ENCODE assay signal across 10 cellular contexts in the genomic region with DNA sequence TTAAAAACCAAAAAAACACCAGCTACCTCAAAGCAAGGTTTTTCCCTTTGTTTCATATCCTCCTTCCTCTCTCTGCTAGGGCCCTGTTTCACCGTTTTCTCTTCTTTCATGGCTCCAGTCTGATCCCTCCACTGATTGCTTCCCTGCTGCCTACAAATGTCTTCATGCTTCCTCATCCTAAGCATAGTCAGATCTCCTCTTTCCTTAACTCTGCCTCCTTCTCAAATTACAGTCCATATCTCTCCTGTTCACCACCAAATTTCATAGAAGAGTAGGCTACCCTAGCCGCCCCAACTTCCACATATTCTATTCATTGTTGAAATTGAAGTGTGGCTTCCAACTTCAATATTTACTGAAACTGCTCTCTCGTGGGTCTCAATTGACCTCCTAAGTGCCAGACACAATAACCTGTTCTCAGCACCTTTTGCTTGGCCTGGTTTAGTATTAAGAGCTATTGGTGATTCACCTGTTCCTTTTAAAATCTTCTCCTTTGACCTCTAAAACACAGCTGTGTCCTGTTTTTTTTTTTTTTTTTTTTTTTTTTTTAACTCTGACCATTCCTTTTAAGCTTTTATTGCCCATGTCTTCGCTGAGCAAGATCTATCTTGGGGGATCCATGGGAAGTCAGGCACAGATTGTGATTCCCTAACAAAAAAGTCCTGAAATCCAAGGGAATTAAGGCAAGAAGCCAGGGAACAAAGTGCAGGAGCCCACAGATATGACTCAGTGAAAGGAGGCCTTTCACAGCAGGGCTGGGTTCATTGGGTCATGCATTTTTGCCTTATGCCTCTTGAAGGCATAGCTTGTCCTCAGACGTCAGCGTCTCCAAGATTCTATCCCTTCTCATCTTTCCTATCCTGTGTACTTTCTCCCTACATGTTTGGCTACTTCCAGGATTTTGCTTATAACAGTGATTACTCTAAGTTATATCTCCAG.
DNase-seq lines count a peak whose midpoint lies in the region; ATAC-seq and TF ChIP-seq lines count a peak whose summit lies in the region.
"Had no signal": no experiment of that assay in that cellular context is flagged by ENCODE, and none has a peak within 500 bp of the region (broad histone marks: within the 10 kb centered on the region; RNA-seq: fewer than 3 reads in every experiment).

No MANE protein-coding gene starts in this region.

- H3K9ac ChIP-seq in mammary epithelial cell (ENCODE audit: insufficient read depth, low read length): no peak overlapping the region

- H3K4me2 ChIP-seq in mammary epithelial cell (ENCODE audit: insufficient read depth, low read depth, low read length): no peak overlapping the region

- TF ChIP-seq CTCF in AG10803 (conservative IDR thresholded peaks at IDR 0.05; ENCODE audit: low read length): no peak
- no peak for TF ChIP-seq CTCF in mammary epithelial cell (conservative IDR thresholded peaks at IDR 0.05 in 1 of 2, IDR thresholded peaks at IDR 0.05 in 1 of 2; ENCODE audit: extremely low read depth in 1 of 2, insufficient read depth in 1 of 2, low read depth in 1 of 2, low read length in 2 of 2)

- H4K20me1 ChIP-seq in mammary epithelial cell (ENCODE audit: insufficient read depth, low read length): no peaks in the 10 kb centered on the region

- in situ Hi-C loops in mammary epithelial cell (cut with MboI; ENCODE audit: low sequenced_read_pairs in 2 of 2): no loop called here

- no peaks in the 10 kb centered on the region for H3K9me3 ChIP-seq in mammary epithelial cell (replicated peaks; ENCODE audit: insufficient read depth, low read length)

- no peak overlapping the region for H3K27ac ChIP-seq in mammary epithelial cell (ENCODE audit: insufficient read depth, low read depth, low read length)

- ATAC-seq in left colon (no peak), GM18505 (IDR thresholded peaks at IDR 0.05; ENCODE audit: unreplicated experiment) (no peak)
- ATAC-seq in stimulated activated naive CD8-positive, alpha-beta T cell treated with anti-CD3 and anti-CD28 coated beads, Interleukin-15, Interleukin-2, amounts not matched to agents 100 U/mL and 50 U/mL, for 24 hours: no peak

- no TSS peak for BruUV-seq in mammary epithelial cell (replicated peaks; lab: Mats Ljungman, UMichigan)

- intact Hi-C loops in mammary epithelial cell (cut with micrococcal nuclease): no loop called here
- intact Hi-C loops in left colon (cut with DNase I, micrococcal nuclease): no loop called here

- DNase-seq in AG10803 (ENCODE audit: low read depth): peak; percentile 43
- DNase-seq in LoVo (ENCODE audit: low spot score): peak; percentile 35
- peak; percentile 21 for DNase-seq in mammary epithelial cell
- peak; percentile 39 to 48 for DNase-seq in lung microvascular endothelial cell (ENCODE audit: low read depth in 2 of 2)
- no peak for DNase-seq in COR-L47 (lab: John Stamatoyannopoulos, UW)
- no peak for DNase-seq in left colon
- DNase-seq in stimulated activated naive CD8-positive, alpha-beta T cell treated with anti-CD3 and anti-CD28 coated beads, Interleukin-15, Interleukin-2, amounts not matched to agents 100 U/mL and 50 U/mL, for 24 hours: no peak
- DNase-seq: CD4-positive, CD25-positive, alpha-beta regulatory T cell; NCI-H1105 had no signal

- TF ChIP-seq POLR2A in GM18505 (IDR thresholded peaks at IDR 0.05; ENCODE audit: borderline replicate concordance, extremely low read depth, insufficient read depth, insufficient read length): no peak

- CTCF ChIA-PET in mammary epithelial cell (lab: Charles Lee; ENCODE audit: low non-redundant PET): no interaction called here

- no peaks in the 10 kb centered on the region for H3K79me2 ChIP-seq in mammary epithelial cell (ENCODE audit: insufficient read depth, low read length)

- WGBS in mammary epithelial cell (ENCODE audit: low coverage, missing lambda C conversion rate): 94% methylated on average over 5 of the region's 6 CpGs

- H3K4me3 ChIP-seq in AG10803 (ENCODE audit: low read length) (no peak overlapping the region), mammary epithelial cell (replicated peaks in 1 of 3; ENCODE audit: insufficient read depth in 1 of 3, low read depth in 2 of 3, low read length in 3 of 3) (no peak overlapping the region)

- H3K36me3 ChIP-seq in mammary epithelial cell (ENCODE audit: insufficient read depth, low read length): no peaks in the 10 kb centered on the region

- dilution Hi-C loops in mammary epithelial cell (cut with HindIII; ENCODE audit: low sequenced_read_pairs): no loop called here

- H3K27me3 ChIP-seq in mammary epithelial cell (ENCODE audit: insufficient read depth, low read length): no peaks in the 10 kb centered on the region

- H2AFZ ChIP-seq in mammary epithelial cell (ENCODE audit: low read depth, low read length): no peak overlapping the region

- H3K4me1 ChIP-seq in mammary epithelial cell (ENCODE audit: insufficient read depth, low read length): no peaks in the 10 kb centered on the region

Comparison
In these comparisons a context has a peak if more than half of its experiments do, and no peak if none do; other contexts are left out.
1. DNase-seq: peak in AG10803 (single experiment), LoVo (single experiment), mammary epithelial cell (single experiment) and lung microvascular endothelial cell (2 of 2); none in COR-L47 (single experiment), left colon (0 of 2) and stimulated activated naive CD8-positive, alpha-beta T cell treated with anti-CD3 and anti-CD28 coated beads, Interleukin-15, Interleukin-2, amounts not matched to agents 100 U/mL and 50 U/mL, for 24 hours (single experiment).